21 cellular contexts compared by ENCODE assay signal in the genomic region with DNA sequence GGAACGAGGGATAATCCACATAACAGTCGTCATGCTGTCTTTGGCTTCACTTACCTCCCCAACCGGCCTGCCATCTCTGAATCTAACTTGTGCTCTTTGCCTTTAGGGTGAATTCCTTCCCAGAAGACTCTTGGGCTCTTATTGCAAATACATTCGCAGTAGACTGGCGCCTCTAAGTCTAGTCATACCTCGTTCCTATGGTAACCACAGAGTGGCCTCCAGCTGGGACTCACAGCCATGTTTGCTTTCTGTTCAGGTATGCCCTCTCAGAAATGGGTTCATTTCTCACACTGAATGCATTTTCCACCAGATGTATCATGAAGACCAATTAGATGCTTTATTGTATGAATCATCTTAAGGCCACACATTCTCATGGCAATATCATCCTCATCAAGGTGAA.
DNase-seq lines count a peak whose midpoint lies in the region; ATAC-seq, FAIRE-seq and TF ChIP-seq lines count a peak whose summit lies in the region.
"Had no signal": no experiment of that assay in that cellular context is flagged by ENCODE, and none has a peak within 500 bp of the region (broad histone marks: within the 10 kb centered on the region; RNA-seq: fewer than 3 reads in every experiment).

No MANE protein-coding gene starts in this region.

- no peaks in the 10 kb centered on the region for H3K4me1 ChIP-seq in ascending aorta
- H3K4me1 ChIP-seq: stomach had no signal

- TF ChIP-seq CTCF in ascending aorta (IDR thresholded peaks at IDR 0.05) = no peak

- H3K4me3 ChIP-seq in ascending aorta = no peak overlapping the region
- H3K4me3 ChIP-seq: cardiac muscle cell, dorsolateral prefrontal cortex, SK-N-MC, stomach, transverse colon had no signal

- FAIRE-seq in GM12892 (lab: Jason Lieb, UNC) = peak; percentile 73

- H3K36me3 Mint-ChIP-seq in T-helper 17 cell (ENCODE audit: low read depth) = no peaks in the 10 kb centered on the region
- H3K36me3 Mint-ChIP-seq: activated CD4-positive, alpha-beta memory T cell treated with anti-CD3 and anti-CD28 coated beads for 36 hours; WTC11 had no signal

- H3K27me3 Mint-ChIP-seq in T-helper 17 cell = peaks cover 14% of the 10 kb centered on the region
- H3K27me3 Mint-ChIP-seq: activated CD4-positive, alpha-beta memory T cell treated with anti-CD3 and anti-CD28 coated beads for 36 hours had no signal

- no peaks in the 10 kb centered on the region for H3K36me3 ChIP-seq in ascending aorta
- H3K36me3 ChIP-seq: cardiac muscle cell, stomach, transverse colon had no signal

- H3K9me3 ChIP-seq in T-helper 17 cell (ENCODE audit: control insufficient read depth, low read length, poor library complexity, severe bottlenecking) (no peaks in the 10 kb centered on the region), ascending aorta (no peaks in the 10 kb centered on the region)
- H3K9me3 ChIP-seq: stomach, transverse colon had no signal

- no peak for TF ChIP-seq POLR2A in GM12892 (IDR thresholded peaks at IDR 0.05; ENCODE audit: low read depth, low read length)

- H3K4me1 Mint-ChIP-seq in T-helper 17 cell = peaks cover 8% of the 10 kb centered on the region

- DNase-seq in DMS53 (lab: John Stamatoyannopoulos, UW) = peak; percentile 93
- no peak for DNase-seq in GM12892 (ENCODE audit: insufficient read length)
- DNase-seq in NCI-H748 (lab: John Stamatoyannopoulos, UW; ENCODE audit: unreplicated experiment) = peak; percentile 95
- peak; percentile 84 for DNase-seq in islet precursor cell
- no peak for DNase-seq in T-helper 17 cell
- no peak for DNase-seq in ascending aorta (ENCODE audit: low spot score in 2 of 2)
- DNase-seq: activated CD4-positive, alpha-beta memory T cell treated with anti-CD3 and anti-CD28 coated beads for 36 hours; activated gamma-delta T cell treated with Interleukin-2 at 50 U/mL for 16 hours; activated T-cell treated with anti-CD3 and anti-CD28 coated beads for 4 hours; dorsolateral prefrontal cortex; foreskin fibroblast; NCI-H2171; nucleus accumbens; stomach; transverse colon had no signal

- H3K27ac Mint-ChIP-seq in T-helper 17 cell = no peak overlapping the region
- H3K27ac Mint-ChIP-seq: activated CD4-positive, alpha-beta memory T cell treated with anti-CD3 and anti-CD28 coated beads for 36 hours; T-helper 2 cell treated with Interferon-gamma antibody and Interleukin-4, amounts not matched to agents 5 μg/mL and 100 μg/mL, for 36 hours; WTC11 had no signal

- no peak overlapping the region for H3K27ac ChIP-seq in ascending aorta
- H3K27ac ChIP-seq: cardiac muscle cell, dorsolateral prefrontal cortex, epithelial cell of prostate, SK-N-MC, stomach, transverse colon had no signal

- no peaks in the 10 kb centered on the region for H3K27me3 ChIP-seq in ascending aorta
- H3K27me3 ChIP-seq: cardiac muscle cell, dorsolateral prefrontal cortex had no signal

- H3K4me3 Mint-ChIP-seq in T-helper 17 cell = no peak overlapping the region
- H3K4me3 Mint-ChIP-seq: activated CD4-positive, alpha-beta memory T cell treated with anti-CD3 and anti-CD28 coated beads for 36 hours; T-helper 2 cell treated with Interferon-gamma antibody and Interleukin-4, amounts not matched to agents 5 μg/mL and 100 μg/mL, for 36 hours; WTC11 had no signal

- ATAC-seq in T-helper 17 cell (no peak), HG02623 (IDR thresholded peaks at IDR 0.05; ENCODE audit: unreplicated experiment) (no peak)
- ATAC-seq: WTC11 had no signal

- intact Hi-C loops in ascending aorta (cut with DNase I) = no loop called here

Comparison
In these comparisons a context has a peak if more than half of its experiments do, and no peak if none do; other contexts are left out.
1. DNase-seq: peak in DMS53 (single experiment), NCI-H748 (single experiment) and islet precursor cell (single experiment); none in GM12892 (single experiment), T-helper 17 cell (0 of 3) and ascending aorta (0 of 2).